In the genomic region with DNA sequence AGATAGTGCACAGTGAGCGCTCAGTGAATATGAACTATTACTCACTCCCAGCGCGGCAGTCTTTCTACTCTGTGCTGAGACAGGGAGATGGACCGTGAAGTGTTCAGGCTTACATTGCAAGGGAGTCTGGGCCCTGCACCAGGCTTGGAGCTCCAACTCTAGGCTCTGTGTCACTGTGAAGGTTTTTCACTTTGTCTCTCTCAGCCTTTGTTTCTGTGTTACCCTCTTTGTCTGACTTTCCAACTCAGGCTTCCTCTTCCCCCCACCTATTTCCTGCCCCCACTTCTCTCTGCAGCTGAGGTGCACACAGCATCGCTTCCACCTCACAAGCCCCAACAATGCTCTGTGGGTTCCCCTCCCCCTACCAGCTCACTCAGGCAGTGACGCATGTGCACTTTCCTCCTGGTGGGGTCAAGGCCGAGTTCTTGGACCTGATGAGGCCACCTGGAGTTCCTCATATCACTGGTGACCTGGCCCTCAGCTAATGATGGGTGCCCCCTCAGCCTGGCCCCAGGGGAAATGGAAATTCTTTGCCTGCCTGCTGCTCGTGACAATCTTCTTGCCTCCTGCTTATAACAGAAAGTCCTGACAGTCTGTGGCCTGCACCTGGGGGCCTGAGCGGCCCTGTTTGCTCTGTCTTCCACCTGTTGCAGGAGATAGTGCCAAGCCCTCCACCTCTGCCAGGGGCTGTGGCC, we compare ENCODE assay signal across 8 cellular contexts. TPM values are rescaled to one million over a fixed set of nuclear protein-coding genes. Genes with fewer than 3 reads are reported as not detected.
DNase-seq lines count a peak whose midpoint lies in the region; ATAC-seq and TF ChIP-seq lines count a peak whose summit lies in the region.

No MANE protein-coding gene starts in this region.

- no peak for TF ChIP-seq CTCF in GM12875 (IDR thresholded peaks at IDR 0.05; ENCODE audit: borderline replicate concordance, insufficient read depth, low read depth, low read length)

- DNase-seq in NOMO-1 treated with dmso at 0.1 percent for 144 hours (lab: John Stamatoyannopoulos, UW; ENCODE audit: unreplicated experiment) (peak; percentile 35), left lobe of liver (ENCODE audit: low spot score) (peak; percentile 69), NCI-H1930 (lab: John Stamatoyannopoulos, UW) (no peak), OCI-M2 (lab: John Stamatoyannopoulos, UW; ENCODE audit: unreplicated experiment) (no peak)
- DNase-seq in activated effector memory CD4-positive, alpha-beta T cell treated with Interleukin-2 at 50 U/mL for 16 hours: peak; percentile 78
- DNase-seq in stimulated activated CD8-positive, alpha-beta memory T cell treated with anti-CD3 and anti-CD28 coated beads, Interleukin-7, amount 100 ng/mL, for 1 hour (ENCODE audit: low read depth in 2 of 2): peak; percentile 54 to 57

- peak; percentile 58 for ATAC-seq in HG02588 (IDR thresholded peaks at IDR 0.05; ENCODE audit: unreplicated experiment)
- peak; percentile 60 for ATAC-seq in left lobe of liver

- peak overlapping the region; percentile 3 for H3K4me3 ChIP-seq in GM12875 (ENCODE audit: low read depth, low read length)

RNA-seq across cellular contexts. Expression of a gene that starts 1.1 kb away (rescaled TPM):
- 1.2 TPM for total RNA-seq in left lobe of liver

RNA-seq across cellular contexts. Expression of a gene that starts 3.0 kb away (rescaled TPM):
- 4.2 TPM for total RNA-seq in left lobe of liver

RNA-seq across cellular contexts. Expression of a gene that starts 27.8 kb away (rescaled TPM):
- total RNA-seq in left lobe of liver: 69.2 TPM

RNA-seq across cellular contexts. Expression of a gene that starts 27.8 kb away (rescaled TPM):
- 4.8 TPM for total RNA-seq in left lobe of liver

RNA-seq across cellular contexts. Expression of a gene that starts 41.1 kb away (rescaled TPM):
- total RNA-seq in left lobe of liver: not detected

Comparison
In these comparisons a context has a peak if more than half of its experiments do, and no peak if none do; other contexts are left out.
1. DNase-seq: peak in NOMO-1 treated with dmso at 0.1 percent for 144 hours (single experiment), activated effector memory CD4-positive, alpha-beta T cell treated with Interleukin-2 at 50 U/mL for 16 hours (single experiment), left lobe of liver (single experiment) and stimulated activated CD8-positive, alpha-beta memory T cell treated with anti-CD3 and anti-CD28 coated beads, Interleukin-7, amount 100 ng/mL, for 1 hour (2 of 2); none in NCI-H1930 (0 of 2) and OCI-M2 (single experiment).